Comparison of ENCODE assay signal across 2 cellular contexts in genomic region chr1:42956739-42957138, GRCh38.
TF ChIP-seq lines count a peak whose summit lies in the region.

No MANE protein-coding gene starts in this region.

TF ChIP-seq in IMR-90, 13 proteins besides CTCF, POLR2A, EP300 and RAD21:
- TF ChIP-seq SMC3 (IDR thresholded peaks at IDR 0.05; ENCODE audit: low read depth, low read length): no peak
- TF ChIP-seq CHD1 (IDR thresholded peaks at IDR 0.05; ENCODE audit: low read depth, low read length): no peak

TF ChIP-seq in K562, 482 proteins besides CTCF, POLR2A, EP300 and RAD21:
- no peak for TF ChIP-seq MED1 (CRISPR knock-in tag; IDR thresholded peaks at IDR 0.05; ENCODE audit: borderline replicate concordance)
- peak; percentile 30; the same call in 1 of the 2 replicates for TF ChIP-seq ZBTB40 (IDR thresholded peaks at IDR 0.05)
- TF ChIP-seq ZBTB40 (CRISPR knock-in tag; IDR thresholded peaks at IDR 0.05): no peak
- peak in 1 of 2 experiments; percentile 19; a peak in 1 of 4 replicates for TF ChIP-seq KDM1A (IDR thresholded peaks at IDR 0.05)
- 0 out of 2 replicates have a peak, but pooled peaks have one; percentile 19 for TF ChIP-seq TCF7 (IDR thresholded peaks at IDR 0.05; ENCODE audit: borderline replicate concordance)
- 0 out of 2 replicates have a peak, but pooled peaks have one; percentile 40 for TF ChIP-seq SPI1 (IDR thresholded peaks at IDR 0.05; ENCODE audit: borderline replicate concordance, low read depth, low read length)
- peak; percentile 91 for TF ChIP-seq RBM25 (IDR thresholded peaks at IDR 0.05; ENCODE audit: low read depth, low read length, severe bottlenecking)
- no peak for TF ChIP-seq NFATC3 (IDR thresholded peaks at IDR 0.05)
- 0 out of 2 replicates have a peak, but pooled peaks have one; percentile 39 for TF ChIP-seq IRF1 (CRISPR knock-in tag; IDR thresholded peaks at IDR 0.05; ENCODE audit: borderline replicate concordance)
- TF ChIP-seq ZFP36 (IDR thresholded peaks at IDR 0.05; ENCODE audit: low read depth, low read length, partially characterized antibody): peak; percentile 59
- TF ChIP-seq SRF (CRISPR knock-in tag; IDR thresholded peaks at IDR 0.05): 0 out of 4 replicates have a peak, but pooled peaks of 1 of the 2 experiments have one; percentile 9
- no peak for TF ChIP-seq RBM34 (IDR thresholded peaks at IDR 0.05; ENCODE audit: borderline replicate concordance, insufficient read depth, low read length)
- TF ChIP-seq MLLT1 (IDR thresholded peaks at IDR 0.05): peak in 1 of 2 experiments; percentile 71; a peak in 3 of 4 replicates
- no peak for TF ChIP-seq ZNF143 (CRISPR knock-in tag; IDR thresholded peaks at IDR 0.05)
- TF ChIP-seq NFIC (IDR thresholded peaks at IDR 0.05): 0 out of 2 replicates have a peak, but pooled peaks have one; percentile 25
- TF ChIP-seq BCOR (IDR thresholded peaks at IDR 0.05): peak; percentile 42; the same call in 1 of the 2 replicates
- TF ChIP-seq ARID3A (IDR thresholded peaks at IDR 0.05; ENCODE audit: borderline replicate concordance, low read depth, low read length): no peak
- TF ChIP-seq ZC3H11A (IDR thresholded peaks at IDR 0.05; ENCODE audit: low read depth, low read length): no peak
- TF ChIP-seq ATF7 (IDR thresholded peaks at IDR 0.05): no peak
- no peak for TF ChIP-seq ZNF280B (CRISPR knock-in tag; IDR thresholded peaks at IDR 0.05)
TF ChIP-seq in K562: peak in this region for 11.
